ENCODE assay signal across 17 cellular contexts in the genomic region with DNA sequence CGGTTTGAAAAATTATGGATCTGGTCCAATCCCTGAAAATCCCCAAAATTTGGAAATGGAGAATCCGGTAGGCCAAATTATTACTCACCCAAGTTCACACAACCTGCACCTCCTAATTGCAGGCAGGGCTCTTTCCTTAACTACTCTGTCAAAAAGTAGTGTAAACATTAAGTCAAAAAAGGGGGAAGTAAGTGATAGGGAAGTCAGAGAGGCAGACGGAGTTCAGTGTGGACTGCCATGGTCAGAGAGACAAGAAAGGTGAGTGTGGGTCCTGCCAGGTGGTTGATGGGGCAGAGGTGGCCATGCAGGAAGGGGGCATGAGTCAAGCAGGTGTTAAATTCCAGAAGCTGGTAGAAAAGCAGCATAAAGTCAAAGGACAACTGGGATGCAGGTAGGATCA.
"Had no signal": no experiment of that assay in that cellular context is flagged by ENCODE, and none has a peak within 500 bp of the region (broad histone marks: within the 10 kb centered on the region; RNA-seq: fewer than 3 reads in every experiment).

No MANE protein-coding gene starts in this region.

- H3K36me3 Mint-ChIP-seq: activated CD4-positive, alpha-beta memory T cell treated with anti-CD3 and anti-CD28 coated beads for 36 hours; activated naive CD8-positive, alpha-beta T cell; naive thymus-derived CD8-positive, alpha-beta T cell had no signal

- H3K9me3 ChIP-seq: esophagus squamous epithelium, heart right ventricle, suprapubic skin, transverse colon had no signal

- H3K4me2 ChIP-seq: smooth muscle cell had no signal

- H3K4me1 ChIP-seq: esophagus squamous epithelium, heart right ventricle, parathyroid adenoma, suprapubic skin had no signal

- H3K4me1 Mint-ChIP-seq: naive thymus-derived CD8-positive, alpha-beta T cell had no signal

- H3K27me3 ChIP-seq: esophagus squamous epithelium, heart right ventricle, suprapubic skin, transverse colon had no signal

- ATAC-seq: effector memory CD8-positive, alpha-beta T cell; heart right ventricle; naive thymus-derived CD8-positive, alpha-beta T cell; sciatic nerve; stimulated activated naive CD8-positive, alpha-beta T cell treated with anti-CD3 and anti-CD28 coated beads, Interleukin-15, amount 100 ng/mL, for 72 hours had no signal

- H3K79me2 ChIP-seq: parathyroid adenoma had no signal

- H3K27ac Mint-ChIP-seq: activated CD4-positive, alpha-beta memory T cell treated with anti-CD3 and anti-CD28 coated beads for 36 hours; activated naive CD8-positive, alpha-beta T cell; effector memory CD8-positive, alpha-beta T cell; naive thymus-derived CD8-positive, alpha-beta T cell had no signal

- H3K4me3 Mint-ChIP-seq: activated CD4-positive, alpha-beta memory T cell treated with anti-CD3 and anti-CD28 coated beads for 36 hours; activated naive CD8-positive, alpha-beta T cell; effector memory CD8-positive, alpha-beta T cell; naive thymus-derived CD8-positive, alpha-beta T cell; stimulated activated naive CD8-positive, alpha-beta T cell treated with anti-CD3 and anti-CD28 coated beads, Interleukin-15, amount 100 ng/mL, for 72 hours had no signal

- H3K9ac ChIP-seq: parathyroid adenoma had no signal

- H3K27me3 Mint-ChIP-seq: activated CD4-positive, alpha-beta memory T cell treated with anti-CD3 and anti-CD28 coated beads for 36 hours; activated naive CD8-positive, alpha-beta T cell had no signal

- H3K27ac ChIP-seq: esophagus squamous epithelium, heart right ventricle, parathyroid adenoma, suprapubic skin, transverse colon, WERI-Rb-1 had no signal

- H3K4me3 ChIP-seq: esophagus squamous epithelium, heart right ventricle, smooth muscle cell, suprapubic skin, transverse colon had no signal

- H2AFZ ChIP-seq: parathyroid adenoma had no signal

- DNase-seq: activated CD4-positive, alpha-beta memory T cell treated with anti-CD3 and anti-CD28 coated beads for 36 hours; activated T-cell treated with anti-CD3 and anti-CD28 coated beads for 4 hours; effector memory CD8-positive, alpha-beta T cell; esophagus squamous epithelium; heart right ventricle; mesenchymal stem cell; naive thymus-derived CD8-positive, alpha-beta T cell; stimulated activated CD4-positive, alpha-beta T cell treated with anti-CD3 and anti-CD28 coated beads, Interleukin-4, amount 100 ng/mL, for 1 hour; stimulated activated naive CD8-positive, alpha-beta T cell treated with anti-CD3 and anti-CD28 coated beads, Interleukin-15, amount 100 ng/mL, for 72 hours; T1000; transverse colon; WERI-Rb-1 had no signal

- H3K36me3 ChIP-seq: esophagus squamous epithelium, heart right ventricle, suprapubic skin, transverse colon, WERI-Rb-1 had no signal

- H3K9me3 Mint-ChIP-seq: activated CD4-positive, alpha-beta memory T cell treated with anti-CD3 and anti-CD28 coated beads for 36 hours; effector memory CD8-positive, alpha-beta T cell; naive thymus-derived CD8-positive, alpha-beta T cell; stimulated activated naive CD8-positive, alpha-beta T cell treated with anti-CD3 and anti-CD28 coated beads, Interleukin-15, amount 100 ng/mL, for 72 hours had no signal
